In the genomic region with DNA sequence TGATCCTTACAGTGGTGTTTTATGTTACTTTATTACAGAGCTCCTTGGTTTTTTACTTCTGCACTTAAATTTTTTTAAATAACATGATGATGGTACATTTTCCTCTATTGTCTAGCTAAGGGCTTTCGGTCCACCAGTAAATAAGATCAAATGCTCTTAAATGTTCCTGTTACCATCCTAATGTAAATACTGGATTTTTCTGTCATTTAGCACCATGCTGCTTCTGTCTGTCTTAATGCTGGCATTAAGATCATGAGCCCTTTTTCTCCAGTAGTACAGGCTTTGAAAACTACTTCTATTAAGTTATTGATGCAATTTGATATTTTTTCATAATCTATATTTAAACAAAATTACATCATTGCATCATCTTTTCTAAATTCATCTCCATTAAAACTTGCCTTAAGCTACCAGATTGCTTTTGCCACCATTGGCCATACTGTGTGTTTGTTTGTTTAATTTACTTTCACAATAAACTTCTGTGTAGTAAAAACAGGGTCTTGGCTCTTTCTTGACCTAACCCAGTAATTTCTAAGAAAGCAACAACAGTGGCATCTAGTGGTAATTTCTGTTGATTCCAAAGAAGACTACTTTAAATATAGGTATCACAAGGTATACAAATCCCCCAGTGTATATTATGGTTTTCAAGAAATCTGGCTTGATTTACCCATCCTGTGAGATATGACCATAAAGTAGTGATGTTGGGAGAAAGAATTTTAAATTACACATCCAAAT, we compare ENCODE assay signal across 9 cellular contexts. TPM values are rescaled to one million over a fixed set of nuclear protein-coding genes. Genes with fewer than 3 reads are reported as not detected.
A peak's percentile ranks its signal among the peaks of the same experiment; 100 is the strongest.
DNase-seq lines count a peak whose midpoint lies in the region; ATAC-seq and TF ChIP-seq lines count a peak whose summit lies in the region.
"Had no signal": no experiment of that assay in that cellular context is flagged by ENCODE, and none has a peak within 500 bp of the region (broad histone marks: within the 10 kb centered on the region; RNA-seq: fewer than 3 reads in every experiment).

No MANE protein-coding gene starts in this region.

- no peaks in the 10 kb centered on the region for H3K4me1 ChIP-seq in Panc1 (ENCODE audit: control insufficient read depth, insufficient read depth, low read length)

- ATAC-seq in Panc1 (no peak), HG03342 (IDR thresholded peaks at IDR 0.05; ENCODE audit: unreplicated experiment) (no peak), HG02642 (IDR thresholded peaks at IDR 0.05; ENCODE audit: poor library complexity, unreplicated experiment) (no peak), left ventricle myocardium superior (no peak)

- BruUV-seq in Panc1 (replicated peaks; lab: Mats Ljungman, UMichigan), result no TSS peak

- H3K27ac ChIP-seq in 22Rv1 (no peak overlapping the region), Panc1 (ENCODE audit: low read length) (no peak overlapping the region)

- H3K4me3 ChIP-seq in Panc1 (ENCODE audit: low read depth in 2 of 2, low read length in 2 of 2) (no peak overlapping the region), fibroblast of mammary gland (ENCODE audit: control insufficient read depth, low read depth, low read length) (no peak overlapping the region)

- CTCF ChIA-PET in Panc1 (lab: Charles Lee), result interaction anchor here (0.8 kb wide), 1 partner anchor 34 kb away, joined by 3 read pairs; no protein-coding TSS in a partner anchor

- intact Hi-C loops in Panc1 (cut with micrococcal nuclease; ENCODE audit: unreplicated experiment) (loop anchor here (10.0 kb wide), 1 partner anchor 126 kb away; no protein-coding TSS in a partner anchor), left ventricle myocardium superior (cut with micrococcal nuclease) (no loop called here)
- intact Hi-C loops in activated CD4-positive, alpha-beta T cell treated with anti-CD3 and anti-CD28 coated beads, Interleukin-2, amount 10 ng/mL, durations not matched to agents 24 days and 14 days (cut with micrococcal nuclease), result loop anchor here (1.0 to 2.0 kb wide), 3 partner anchors 82 to 146 kb away; no protein-coding TSS in a partner anchor

- no peak overlapping the region for H3K27ac Mint-ChIP-seq in activated CD4-positive, alpha-beta T cell treated with anti-CD3 and anti-CD28 coated beads, Interleukin-2, amount 10 ng/mL, durations not matched to agents 24 days and 14 days
- H3K27ac Mint-ChIP-seq: dendritic cell treated with granulocyte-macrophage colony-stimulating factor and Interleukin-4, amounts not matched to agents 40 ng/mL and 50 ng/mL, for 4 days had no signal

- H3K9me3 ChIP-seq in Panc1 (ENCODE audit: control insufficient read depth, insufficient read depth, low read depth, low read length), result no peaks in the 10 kb centered on the region

- TF ChIP-seq CTCF in 22Rv1 (IDR thresholded peaks at IDR 0.05) (peak; percentile 31), Panc1 (IDR thresholded peaks at IDR 0.05) (peak; percentile 25; the same call in 1 of the 2 replicates), fibroblast of mammary gland (conservative IDR thresholded peaks at IDR 0.05; ENCODE audit: control insufficient read depth, insufficient read depth, low read depth, low read length) (peak; percentile 30)

- in situ Hi-C loops in Panc1 (cut with HindIII; ENCODE audit: low pct_unique_long_range_greater_than_20kb, low sequenced_read_pairs), result no loop called here

- H3K27me3 ChIP-seq in Panc1 (ENCODE audit: control insufficient read depth, insufficient read depth, low read length), result no peaks in the 10 kb centered on the region

- H3K4me3 Mint-ChIP-seq in activated CD4-positive, alpha-beta T cell treated with anti-CD3 and anti-CD28 coated beads, Interleukin-2, amount 10 ng/mL, durations not matched to agents 24 days and 14 days, result no peak overlapping the region
- H3K4me3 Mint-ChIP-seq: dendritic cell treated with granulocyte-macrophage colony-stimulating factor and Interleukin-4, amounts not matched to agents 40 ng/mL and 50 ng/mL, for 4 days had no signal

- peaks cover 8% of the 10 kb centered on the region; the same call in 1 of the 2 replicates for H3K36me3 ChIP-seq in Panc1 (ENCODE audit: control insufficient read depth, insufficient read depth, low read length)

- peak; percentile 20 for DNase-seq in GM03348 (ENCODE audit: low spot score)
- DNase-seq in Panc1 (ENCODE audit: low read depth, low spot score), result no peak
- peak; percentile 43 for DNase-seq in fibroblast of mammary gland (ENCODE audit: low read depth)
- DNase-seq in left ventricle myocardium superior, result no peak
- no peak for DNase-seq in activated CD4-positive, alpha-beta T cell treated with anti-CD3 and anti-CD28 coated beads, Interleukin-2, amount 10 ng/mL, durations not matched to agents 24 days and 14 days

- peaks cover 18% of the 10 kb centered on the region for H3K36me3 Mint-ChIP-seq in activated CD4-positive, alpha-beta T cell treated with anti-CD3 and anti-CD28 coated beads, Interleukin-2, amount 10 ng/mL, durations not matched to agents 24 days and 14 days (ENCODE audit: low read depth)

- no peaks in the 10 kb centered on the region for H3K4me1 Mint-ChIP-seq in activated CD4-positive, alpha-beta T cell treated with anti-CD3 and anti-CD28 coated beads, Interleukin-2, amount 10 ng/mL, durations not matched to agents 24 days and 14 days

- no peaks in the 10 kb centered on the region for H3K9me3 Mint-ChIP-seq in activated CD4-positive, alpha-beta T cell treated with anti-CD3 and anti-CD28 coated beads, Interleukin-2, amount 10 ng/mL, durations not matched to agents 24 days and 14 days
- H3K9me3 Mint-ChIP-seq: dendritic cell treated with granulocyte-macrophage colony-stimulating factor and Interleukin-4, amounts not matched to agents 40 ng/mL and 50 ng/mL, for 4 days had no signal

- H3K27me3 Mint-ChIP-seq in activated CD4-positive, alpha-beta T cell treated with anti-CD3 and anti-CD28 coated beads, Interleukin-2, amount 10 ng/mL, durations not matched to agents 24 days and 14 days, result no peaks in the 10 kb centered on the region
- H3K27me3 Mint-ChIP-seq: dendritic cell treated with granulocyte-macrophage colony-stimulating factor and Interleukin-4, amounts not matched to agents 40 ng/mL and 50 ng/mL, for 4 days had no signal

- POLR2A ChIA-PET in Panc1 (lab: Charles Lee), result no interaction called here

RNA-seq across cellular contexts. Expression of a gene that starts 9.0 kb away (rescaled TPM):
- total RNA-seq in Panc1 (2021; ENCODE audit: unreplicated experiment), result 15.7 TPM
- polyA plus RNA-seq in Panc1 (2012; ENCODE audit: insufficient read length), result 17.6 TPM
- 10.7 TPM for total RNA-seq in left ventricle myocardium superior
- 19.4 and 19.8 TPM in 2 replicates for total RNA-seq in activated CD4-positive, alpha-beta T cell treated with anti-CD3 and anti-CD28 coated beads, Interleukin-2, amount 10 ng/mL, durations not matched to agents 24 days and 14 days

RNA-seq across cellular contexts. Expression of a gene that starts 50.1 kb away (rescaled TPM):
- total RNA-seq in Panc1 (2021; ENCODE audit: unreplicated experiment) (11.5 TPM), left ventricle myocardium superior (7.8 TPM)
- 13.8 TPM for polyA plus RNA-seq in Panc1 (2012; ENCODE audit: insufficient read length)
- total RNA-seq in activated CD4-positive, alpha-beta T cell treated with anti-CD3 and anti-CD28 coated beads, Interleukin-2, amount 10 ng/mL, durations not matched to agents 24 days and 14 days, result 5.5 and 5.6 TPM in 2 replicates

RNA-seq across cellular contexts. Expression of a gene that starts 59.0 kb away (rescaled TPM):
- total RNA-seq in Panc1 (2021; ENCODE audit: unreplicated experiment) (18.5 TPM), left ventricle myocardium superior (7.2 TPM)
- polyA plus RNA-seq in Panc1 (2012; ENCODE audit: insufficient read length), result 32.3 TPM
- total RNA-seq in activated CD4-positive, alpha-beta T cell treated with anti-CD3 and anti-CD28 coated beads, Interleukin-2, amount 10 ng/mL, durations not matched to agents 24 days and 14 days, result 28.9 and 30.1 TPM in 2 replicates

RNA-seq across cellular contexts. Expression of a gene that starts 59.0 kb away (rescaled TPM):
- 17.8 TPM for total RNA-seq in Panc1 (2021; ENCODE audit: unreplicated experiment)
- polyA plus RNA-seq in Panc1 (2012; ENCODE audit: insufficient read length), result 21.9 TPM
- total RNA-seq in left ventricle myocardium superior, result 12.0 TPM
- total RNA-seq in activated CD4-positive, alpha-beta T cell treated with anti-CD3 and anti-CD28 coated beads, Interleukin-2, amount 10 ng/mL, durations not matched to agents 24 days and 14 days, result 25.1 and 30.0 TPM in 2 replicates

Comparison
In these comparisons a context has a peak if more than half of its experiments do, and no peak if none do; other contexts are left out.
1. DNase-seq: peak in GM03348 (single experiment) and fibroblast of mammary gland (single experiment); none in Panc1 (single experiment), left ventricle myocardium superior (single experiment) and activated CD4-positive, alpha-beta T cell treated with anti-CD3 and anti-CD28 coated beads, Interleukin-2, amount 10 ng/mL, durations not matched to agents 24 days and 14 days (single experiment).
2. Peak in every context shown above with its lines, with median percentiles within 50 percentile points of each other: CTCF ChIP-seq.